Comparison of ENCODE assay signal across 10 cellular contexts in the genomic region with DNA sequence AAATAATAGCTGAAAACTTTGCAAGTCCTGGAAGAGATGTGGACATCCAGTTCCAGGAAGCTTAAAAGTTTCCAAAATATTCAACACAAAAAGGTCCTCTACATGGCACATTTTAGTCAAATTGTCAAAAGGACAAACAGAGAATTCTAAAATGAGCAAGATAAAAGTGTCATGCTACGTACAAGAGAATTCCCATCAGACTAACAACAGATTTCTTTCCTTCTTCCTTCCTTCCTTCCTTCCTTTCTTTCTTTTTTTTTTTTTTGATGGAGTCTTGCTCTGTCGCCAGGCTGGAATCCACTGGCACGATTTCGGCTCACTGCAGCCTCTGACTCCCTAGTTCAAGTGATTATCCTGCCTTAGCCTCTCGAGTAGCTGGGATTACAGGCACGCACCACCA. TPM values are rescaled to one million over a fixed set of nuclear protein-coding genes. Genes with fewer than 3 reads are reported as not detected.
"Had no signal": no experiment of that assay in that cellular context is flagged by ENCODE, and none has a peak within 500 bp of the region (broad histone marks: within the 10 kb centered on the region; RNA-seq: fewer than 3 reads in every experiment).

No MANE protein-coding gene starts in this region.

- H3K4me3 Mint-ChIP-seq: IgD-negative memory B cell had no signal

- ATAC-seq: HepG2 had no signal

- H3K27ac ChIP-seq: HL-60, KMS-11 had no signal

- H3K4me1 Mint-ChIP-seq: IgD-negative memory B cell had no signal

- H3K9ac ChIP-seq: KMS-11 had no signal

- H3K27ac Mint-ChIP-seq: IgD-negative memory B cell had no signal

- H3K4me2 ChIP-seq: KMS-11 had no signal

- FAIRE-seq: HepG2, HTR-8/SVneo had no signal

- DNase-seq: IMR-90, KBM-7, KG1 had no signal

RNA-seq across cellular contexts. Expression of gene BTNL8, which starts 39.3 kb away (rescaled TPM):
- total RNA-seq: HepG2, IMR-90 had no signal
- polyA plus RNA-seq: HepG2, IgD-negative memory B cell, IMR-90 had no signal

RNA-seq across cellular contexts. Expression of gene BTNL3, which starts 50.4 kb away (rescaled TPM):
- total RNA-seq: HepG2, HT-29, HT1080, IMR-90 had no signal
- polyA plus RNA-seq: HepG2, IgD-negative memory B cell, IMR-90 had no signal
